9 cellular contexts compared by ENCODE assay signal in genomic region chr2:112706170-112706664, GRCh38. TPM values are rescaled to one million over a fixed set of nuclear protein-coding genes. Genes with fewer than 3 reads are reported as not detected.
A peak's percentile ranks its signal among the peaks of the same experiment; 100 is the strongest.
DNase-seq lines count a peak whose midpoint lies in the region; ATAC-seq and TF ChIP-seq lines count a peak whose summit lies in the region.
"Had no signal": no experiment of that assay in that cellular context is flagged by ENCODE, and none has a peak within 500 bp of the region (broad histone marks: within the 10 kb centered on the region; RNA-seq: fewer than 3 reads in every experiment).

No MANE protein-coding gene starts in this region.

- H3K27ac ChIP-seq in Peyer's patch, result no peak overlapping the region
- H3K27ac ChIP-seq: SK-N-MC had no signal

- peaks cover 83% of the 10 kb centered on the region for H3K4me1 Mint-ChIP-seq in stimulated activated memory B cell treated with anti-CD40 and anti-IgM and Interleukin-4, amounts not matched to agents 10 μg/mL and 1 μg/mL and 100 μg/mL, for 72 hours
- no peaks in the 10 kb centered on the region for H3K4me1 Mint-ChIP-seq in nephron progenitor cell

- peaks cover 0 to 6% (median 4%) of the 10 kb centered on the region in 4 donors for H3K4me1 ChIP-seq in Peyer's patch

- H3K9me3 ChIP-seq in Peyer's patch, result no peaks in the 10 kb centered on the region

- TF ChIP-seq POLR2A in Peyer's patch (IDR thresholded peaks at IDR 0.05), result no peak

- H3K27ac Mint-ChIP-seq in stimulated activated memory B cell treated with anti-CD40 and anti-IgM and Interleukin-4, amounts not matched to agents 10 μg/mL and 1 μg/mL and 100 μg/mL, for 72 hours, result peak overlapping the region; percentile 78
- no peak overlapping the region for H3K27ac Mint-ChIP-seq in nephron progenitor cell

- TF ChIP-seq CTCF in Peyer's patch (IDR thresholded peaks at IDR 0.05) (no peak), nephron progenitor cell (IDR thresholded peaks at IDR 0.05) (no peak)

- H3K27me3 Mint-ChIP-seq in stimulated activated memory B cell treated with anti-CD40 and anti-IgM and Interleukin-4, amounts not matched to agents 10 μg/mL and 1 μg/mL and 100 μg/mL, for 72 hours, result no peaks in the 10 kb centered on the region
- H3K27me3 Mint-ChIP-seq in nephron progenitor cell (ENCODE audit: low read depth, poor library complexity), result peaks cover 18% of the 10 kb centered on the region

- no peaks in the 10 kb centered on the region for H3K9me3 Mint-ChIP-seq in stimulated activated memory B cell treated with anti-CD40 and anti-IgM and Interleukin-4, amounts not matched to agents 10 μg/mL and 1 μg/mL and 100 μg/mL, for 72 hours
- no peaks in the 10 kb centered on the region for H3K9me3 Mint-ChIP-seq in nephron progenitor cell

- no peaks in the 10 kb centered on the region for H3K27me3 ChIP-seq in Peyer's patch

- peak; percentile 78 for ATAC-seq in stimulated activated memory B cell treated with anti-CD40 and anti-IgM and Interleukin-4, amounts not matched to agents 10 μg/mL and 1 μg/mL and 100 μg/mL, for 72 hours

- peak overlapping the region; percentile 7 for H3K4me3 Mint-ChIP-seq in stimulated activated memory B cell treated with anti-CD40 and anti-IgM and Interleukin-4, amounts not matched to agents 10 μg/mL and 1 μg/mL and 100 μg/mL, for 72 hours
- no peak overlapping the region for H3K4me3 Mint-ChIP-seq in nephron progenitor cell

- H3K36me3 Mint-ChIP-seq in stimulated activated memory B cell treated with anti-CD40 and anti-IgM and Interleukin-4, amounts not matched to agents 10 μg/mL and 1 μg/mL and 100 μg/mL, for 72 hours, result no peaks in the 10 kb centered on the region
- no peaks in the 10 kb centered on the region for H3K36me3 Mint-ChIP-seq in nephron progenitor cell (ENCODE audit: low read depth)

- DNase-seq in activated T-cell treated with anti-CD3 and anti-CD28 coated beads for 48 hours (ENCODE audit: low read depth) (peak; percentile 64), activated T-cell treated with anti-CD3 and anti-CD28 coated beads for 4 hours (no peak), Peyer's patch (peak in 2 of 3 donors; percentile 53 to 73), NCI-H446 treated with DMSO at 0.1 percent for 48 hours (lab: John Stamatoyannopoulos, UW) (no peak), nephron progenitor cell (no peak), HuH-7 (ENCODE audit: low spot score) (no peak)
- peak; percentile 61 for DNase-seq in central memory CD4-positive, alpha-beta T cell

- no peak overlapping the region for H3K4me3 ChIP-seq in Peyer's patch
- H3K4me3 ChIP-seq: SK-N-MC had no signal

- H3K36me3 ChIP-seq in Peyer's patch, result no peaks in the 10 kb centered on the region

RNA-seq across cellular contexts. Expression of gene NT5DC4, which starts 14.6 kb away (rescaled TPM):
- total RNA-seq in Peyer's patch, result 1 to 10 TPM in 1 of 4 donors, not detected in 3; 5.8 TPM

RNA-seq across cellular contexts. Expression of gene CKAP2L, which starts 58.2 kb away (rescaled TPM):
- 10 to 100 TPM in 1 of 4 donors, 1 to 10 TPM in 1, under 1 TPM in 2; 0.54 to 19.0 (median 1.3) TPM for total RNA-seq in Peyer's patch

Comparison
In these comparisons a context has a peak if more than half of its experiments do, and no peak if none do; other contexts are left out.
1. DNase-seq: peak in activated T-cell treated with anti-CD3 and anti-CD28 coated beads for 48 hours (single experiment), Peyer's patch (2 of 3) and central memory CD4-positive, alpha-beta T cell (single experiment); none in activated T-cell treated with anti-CD3 and anti-CD28 coated beads for 4 hours (single experiment), NCI-H446 treated with DMSO at 0.1 percent for 48 hours (single experiment), nephron progenitor cell (single experiment) and HuH-7 (single experiment).